ENCODE assay signal across 34 cellular contexts in genomic region chr14:33903369-33903768, GRCh38.
"Had no signal": no experiment of that assay in that cellular context is flagged by ENCODE, and none has a peak within 500 bp of the region (broad histone marks: within the 10 kb centered on the region; RNA-seq: fewer than 3 reads in every experiment).

No MANE protein-coding gene starts in this region.

- H3K36me3 ChIP-seq: MG63 had no signal

- DNase-seq: Karpas-422, Kasumi-1, MG63, MM.1S, MV-4-11, NCI-H1048, NCI-H1092, NCI-H1092 treated with DMSO at 0.1 percent for 48 hours, NCI-H1105, NCI-H1105 treated with DMSO at 0.1 percent for 48 hours, NCI-H1417, NCI-H1417 treated with DMSO at 0.1 percent for 48 hours, NCI-H1436, NCI-H1436 treated with DMSO at 0.1 percent for 48 hours, NCI-H146, NCI-H1694, NCI-H1694 treated with DMSO at 0.1 percent for 48 hours, NCI-H187, NCI-H187 treated with DMSO at 0.1 percent for 48 hours, NCI-H1930, NCI-H2029, NCI-H2029 treated with DMSO at 0.1 percent for 48 hours, NCI-H2081, NCI-H2081 treated with DMSO at 0.1 percent for 48 hours, NCI-H2107, NCI-H2171, NCI-H2171 treated with DMSO at 0.1 percent for 48 hours, NCI-H2227 treated with DMSO at 0.1 percent for 48 hours, NCI-H226, NCI-H345, NCI-H446, NCI-H446 treated with DMSO at 0.1 percent for 48 hours, NCI-H510A had no signal

- H3K27ac ChIP-seq: KMS-11 had no signal

- H3K9me3 ChIP-seq: MG63 had no signal

- H3K4me2 ChIP-seq: KMS-11 had no signal

- H3K27me3 ChIP-seq: MG63 had no signal

- H3K4me3 ChIP-seq: MG63 had no signal

- H3K9ac ChIP-seq: KMS-11 had no signal
